Comparison of ENCODE assay signal across 13 cellular contexts in genomic region chr5:101047181-101047580, GRCh38.
DNase-seq lines count a peak whose midpoint lies in the region; ATAC-seq and TF ChIP-seq lines count a peak whose summit lies in the region.
"Had no signal": no experiment of that assay in that cellular context is flagged by ENCODE, and none has a peak within 500 bp of the region (broad histone marks: within the 10 kb centered on the region; RNA-seq: fewer than 3 reads in every experiment).

No MANE protein-coding gene starts in this region.

- H3K27ac ChIP-seq in PC-9 (no peak overlapping the region), right atrium auricular region (no peak overlapping the region)

- H3K4me1 ChIP-seq in PC-9 (replicated peaks; ENCODE audit: insufficient read depth) = no peaks in the 10 kb centered on the region
- no peaks in the 10 kb centered on the region for H3K4me1 ChIP-seq in right atrium auricular region

- H3K9me2 ChIP-seq in PC-9 (ENCODE audit: insufficient read depth) = no peaks in the 10 kb centered on the region

- no peaks in the 10 kb centered on the region for H3F3A ChIP-seq in PC-9 (ENCODE audit: insufficient read depth, low read depth)

- peak; percentile 64 for ATAC-seq in GM18502 (IDR thresholded peaks at IDR 0.05; ENCODE audit: poor library complexity, unreplicated experiment)
- peak; percentile 69 for ATAC-seq in GM19395 (IDR thresholded peaks at IDR 0.05; ENCODE audit: unreplicated experiment)
- ATAC-seq in HG02938 (IDR thresholded peaks at IDR 0.05; ENCODE audit: unreplicated experiment) = peak; percentile 80
- ATAC-seq in GM21576 (IDR thresholded peaks at IDR 0.05; ENCODE audit: unreplicated experiment) = no peak
- ATAC-seq: effector memory CD8-positive, alpha-beta T cell had no signal

- intact Hi-C loops in PC-9 (cut with micrococcal nuclease; ENCODE audit: unreplicated experiment) = loop anchor here (5.0 to 10.0 kb wide), 2 partner anchors 422 to 570 kb away; no protein-coding TSS in a partner anchor

- H3K4me2 ChIP-seq in PC-9 = no peak overlapping the region

- BruUV-seq in PC-9 (replicated peaks; lab: Mats Ljungman, UMichigan) = no TSS peak

- H3K36me3 ChIP-seq in PC-9 (ENCODE audit: low read depth) = no peaks in the 10 kb centered on the region
- no peaks in the 10 kb centered on the region for H3K36me3 ChIP-seq in right atrium auricular region

- no peaks in the 10 kb centered on the region for H3K79me2 ChIP-seq in PC-9 (ENCODE audit: low read depth)

- no peak for TF ChIP-seq CTCF in PC-9 (conservative IDR thresholded peaks at IDR 0.05)
- no peak for TF ChIP-seq CTCF in right atrium auricular region (IDR thresholded peaks at IDR 0.05)

- DNase-seq in PC-9 (no peak), right atrium auricular region (ENCODE audit: low spot score) (no peak), EL (no peak)
- DNase-seq: DMS53; effector memory CD8-positive, alpha-beta T cell; HFFc6; hypothalamus; KBM-7; SHP77 treated with DMSO at 0.1 percent for 48 hours had no signal

- H3K27me3 ChIP-seq in PC-9 (ENCODE audit: insufficient read depth, low read depth) (no peaks in the 10 kb centered on the region), right atrium auricular region (no peaks in the 10 kb centered on the region)

- H3K9me3 ChIP-seq in PC-9 (ENCODE audit: insufficient read depth, low read depth) (no peaks in the 10 kb centered on the region), right atrium auricular region (no peaks in the 10 kb centered on the region)

- H3K4me3 ChIP-seq in PC-9 = no peak overlapping the region
- no peak overlapping the region for H3K4me3 ChIP-seq in right atrium auricular region

- CTCF ChIA-PET in PC-9 (lab: Charles Lee) = no interaction called here

- peak overlapping the region; percentile 23; the same call in 1 of the 2 replicates for H2AFZ ChIP-seq in PC-9

- POLR2A ChIA-PET in PC-9 (lab: Charles Lee; ENCODE audit: unreplicated experiment) = no interaction called here

- no peaks in the 10 kb centered on the region for H4K20me1 ChIP-seq in PC-9 (ENCODE audit: insufficient read depth)
